8 cellular contexts compared by ENCODE assay signal in the genomic region with DNA sequence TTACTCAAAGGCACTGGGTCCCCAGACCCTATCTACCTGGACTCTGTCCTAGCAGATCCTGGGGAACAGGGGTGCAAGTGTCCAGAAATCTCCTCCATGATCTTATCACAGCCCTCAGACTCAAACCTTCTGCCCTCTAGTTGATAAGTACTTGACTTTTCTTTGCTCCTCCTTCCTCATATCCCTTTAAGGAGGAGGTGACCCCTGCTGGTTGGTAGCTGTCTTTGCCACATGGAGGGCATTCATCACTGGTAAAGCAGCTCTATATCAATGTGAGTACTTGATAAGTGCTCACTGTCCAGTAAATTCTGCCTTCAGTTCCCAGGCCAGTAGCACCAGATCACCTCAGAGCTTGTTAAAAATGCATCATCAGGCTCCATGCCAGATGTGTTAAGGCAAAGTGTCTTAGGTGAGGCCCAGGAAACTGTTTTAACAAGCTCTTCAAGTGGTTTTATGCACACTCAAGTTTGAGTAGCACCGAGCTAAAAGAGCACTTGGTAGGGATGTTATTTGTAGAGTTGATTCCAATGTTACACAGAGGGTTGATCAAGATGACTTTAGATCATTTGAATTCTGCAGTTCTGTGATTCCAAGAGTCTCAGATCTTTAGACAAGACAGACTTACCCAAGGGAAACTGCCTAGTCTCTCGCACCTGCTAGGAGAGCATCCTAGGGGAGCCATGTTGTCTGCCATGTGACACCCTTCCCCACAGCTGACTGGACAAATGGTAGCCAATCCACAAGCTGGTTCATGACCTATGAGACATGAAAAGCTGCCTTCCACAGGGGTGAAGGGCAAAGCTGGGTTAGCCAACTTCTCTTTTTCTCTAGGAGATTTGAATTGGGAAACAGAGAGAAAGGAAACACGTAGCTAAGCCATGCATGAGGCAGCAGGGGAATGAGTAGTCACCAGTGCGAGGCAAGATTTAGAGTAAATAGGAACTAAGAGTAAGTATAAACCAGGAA. TPM values are rescaled to one million over a fixed set of nuclear protein-coding genes. Genes with fewer than 3 reads are reported as not detected.
DNase-seq lines count a peak whose midpoint lies in the region; ATAC-seq, FAIRE-seq and TF ChIP-seq lines count a peak whose summit lies in the region.

No MANE protein-coding gene starts in this region.

- peak; percentile 72 for TF ChIP-seq CTCF in AG04449 (IDR thresholded peaks at IDR 0.05; ENCODE audit: insufficient read depth, low read length, missing control alignments)
- TF ChIP-seq CTCF in GM12873 (IDR thresholded peaks at IDR 0.05; ENCODE audit: insufficient read depth, low read depth, low read length, missing control alignments) = peak; percentile 75
- TF ChIP-seq CTCF in adrenal gland (IDR thresholded peaks at IDR 0.05) = peak; percentile 15 to 50 (median 44)

- H3K4me3 ChIP-seq in AG04449 (ENCODE audit: low read depth, low read length) (no peak overlapping the region), adrenal gland (no peak overlapping the region), right cardiac atrium (ENCODE audit: low read length) (no peak overlapping the region)

- H3K4me1 ChIP-seq in adrenal gland (replicated peaks in 1 of 2) (no peaks in the 10 kb centered on the region), right cardiac atrium (ENCODE audit: control insufficient read depth, insufficient read depth, low read length) (no peaks in the 10 kb centered on the region)

- CTCF ChIA-PET in AG04449 (lab: Yijun Ruan, JAX) = interaction anchor here (0.8 to 6.8 kb wide), 19 partner anchors 8 to 112 kb away, joined by 3 to 63 read pairs (median 4); a partner anchor contains a TSS

- H3K27ac ChIP-seq in KOPT-K1 (ENCODE audit: low read depth, low read length, poor library complexity, severe bottlenecking) (peak overlapping the region; percentile 17), adrenal gland (no peak overlapping the region), right cardiac atrium (ENCODE audit: low read length) (no peak overlapping the region)

- DNase-seq in AG04449 (ENCODE audit: low read depth, low spot score) (peak; percentile 28), RCC 7860 (ENCODE audit: low spot score) (peak; percentile 17), adrenal gland (peak in 6 of 7 donors; percentile 29 to 65 (median 49)), right cardiac atrium (no peak)
- peak; percentile 27 to 33 for DNase-seq in stimulated activated CD4-positive, alpha-beta T cell treated with anti-CD3 and anti-CD28 coated beads, Interleukin-15, amount 100 ng/mL, for 48 hours (ENCODE audit: low read depth in 2 of 2)

- no peaks in the 10 kb centered on the region for H3K36me3 ChIP-seq in KOPT-K1 (ENCODE audit: insufficient read depth, low read length)
- no peaks in the 10 kb centered on the region for H3K36me3 ChIP-seq in adrenal gland (replicated peaks in 1 of 2)

- H3K9me3 ChIP-seq in KOPT-K1 (ENCODE audit: insufficient read depth, low read length, poor library complexity, severe bottlenecking) = no peaks in the 10 kb centered on the region
- H3K9me3 ChIP-seq in adrenal gland (replicated peaks in 1 of 3) = no peaks in the 10 kb centered on the region
- H3K9me3 ChIP-seq in right cardiac atrium (ENCODE audit: control insufficient read depth, low read length) = no peaks in the 10 kb centered on the region

- intact Hi-C loops in adrenal gland (cut with DNase I) (no loop called here), right cardiac atrium (cut with DNase I) (no loop called here)

- 66 to 70% (median 70%) methylated on average over 4 of the region's 4 CpGs for WGBS in adrenal gland, 4 donors
- WGBS in right cardiac atrium = 74% methylated on average over 4 of the region's 4 CpGs

- FAIRE-seq in RCC 7860 (lab: Jason Lieb, UNC) = no peak

- TF ChIP-seq POLR2A in adrenal gland (IDR thresholded peaks at IDR 0.05) = no peak

- H3K27me3 ChIP-seq in adrenal gland (no peaks in the 10 kb centered on the region), right cardiac atrium (ENCODE audit: control insufficient read depth, insufficient read depth) (no peaks in the 10 kb centered on the region)

- peak; percentile 53 to 62 for ATAC-seq in right cardiac atrium
- no peak for ATAC-seq in HG03571 (IDR thresholded peaks at IDR 0.05; ENCODE audit: unreplicated experiment)

- POLR2A ChIA-PET in AG04449 (lab: Yijun Ruan, JAX) = no interaction called here

RNA-seq across cellular contexts. Expression of a gene that starts 18.6 kb away (rescaled TPM):
- total RNA-seq in adrenal gland (under 1 TPM in 2 of 8 donors, not detected in 6; 0.18 to 0.19 TPM), right cardiac atrium (under 1 TPM in 1 of 4 donors, not detected in 3; 0.15 TPM)
- polyA plus RNA-seq in adrenal gland (not detected), right cardiac atrium (0.02 TPM)

RNA-seq across cellular contexts. Expression of a gene that starts 19.4 kb away (rescaled TPM):
- 10 to 100 TPM in 6 of 8 donors, 1 to 10 TPM in 2; 7.2 to 42.5 (median 19.1) TPM for total RNA-seq in adrenal gland
- polyA plus RNA-seq in adrenal gland = 10 to 100 TPM; 11.7 to 39.1 (median 23.4) TPM
- 1 to 10 TPM; 2.2 to 4.1 (median 2.4) TPM for total RNA-seq in right cardiac atrium
- 1.2 TPM for polyA plus RNA-seq in right cardiac atrium

RNA-seq across cellular contexts. Expression of a gene that starts 28.2 kb away (rescaled TPM):
- total RNA-seq in adrenal gland (1 to 10 TPM in 3 of 8 donors, under 1 TPM in 3, not detected in 2; 0.28 to 2.5 (median 0.88) TPM), right cardiac atrium (under 1 TPM in 1 of 4 donors, not detected in 3; 0.39 TPM)
- polyA plus RNA-seq in adrenal gland (1 to 10 TPM in 2 of 3 donors, under 1 TPM in 1; 0.42 to 4.7 (median 3.2) TPM), right cardiac atrium (0.14 TPM)

RNA-seq across cellular contexts. Expression of a gene that starts 45.8 kb away (rescaled TPM):
- total RNA-seq in adrenal gland = not detected
- polyA plus RNA-seq in adrenal gland = not detected
- not detected for total RNA-seq in right cardiac atrium
- not detected for polyA plus RNA-seq in right cardiac atrium

Comparison
In these comparisons a context has a peak if more than half of its experiments do, and no peak if none do; other contexts are left out.
1. DNase-seq: peak in AG04449 (single experiment), RCC 7860 (single experiment), adrenal gland (6 of 7) and stimulated activated CD4-positive, alpha-beta T cell treated with anti-CD3 and anti-CD28 coated beads, Interleukin-15, amount 100 ng/mL, for 48 hours (2 of 2); none in right cardiac atrium (0 of 3).
2. Peak in every context shown above with its lines, with median percentiles within 50 percentile points of each other: CTCF ChIP-seq.